In genomic region chr15:34640661-34641060, GRCh38 we compare ENCODE assay signal across 37 cellular contexts. TPM values are rescaled to one million over a fixed set of nuclear protein-coding genes. Genes with fewer than 3 reads are reported as not detected.
A peak's percentile ranks its signal among the peaks of the same experiment; 100 is the strongest.
DNase-seq lines count a peak whose midpoint lies in the region; ATAC-seq, FAIRE-seq and TF ChIP-seq lines count a peak whose summit lies in the region.
"Had no signal": no experiment of that assay in that cellular context is flagged by ENCODE, and none has a peak within 500 bp of the region (broad histone marks: within the 10 kb centered on the region; RNA-seq: fewer than 3 reads in every experiment).

No MANE protein-coding gene starts in this region.

- no peaks in the 10 kb centered on the region for H3K79me1 ChIP-seq in IMR-90 (ENCODE audit: low read depth in 1 of 2, low read length in 2 of 2)

- DNase-seq in IMR-90 = no peak
- DNase-seq in WTC11 (ENCODE audit: low spot score) = no peak
- DNase-seq in K562 (ENCODE audit: extremely low read depth in 1 of 4, low spot score in 3 of 4) = no peak
- DNase-seq in medulla oblongata (ENCODE audit: extremely low spot score) = no peak
- no peak for DNase-seq in cortex of kidney (lab: John Stamatoyannopoulos, UW)
- DNase-seq in activated CD4-positive, alpha-beta T cell treated with anti-CD3 and anti-CD28 coated beads for 36 hours = no peak
- DNase-seq in gastrocnemius medialis = no peak
- DNase-seq: 8988T; ACHN; AML-193; BE2C; C1 segment of cervical spinal cord; Caco-2; Calu3; CD4-positive, alpha-beta memory T cell; CD4-positive, alpha-beta T cell; CD4-positive, CD25-positive, alpha-beta regulatory T cell; CD8-positive, alpha-beta memory T cell; CD8-positive, alpha-beta T cell; COR-L47; DMS 273 treated with DMSO at 0.1 percent for 48 hours; DMS153; DMS53; DMS79; DMS79 treated with DMSO at 0.1 percent for 48 hours; DND-41; EL had no signal

- H3K14ac ChIP-seq in IMR-90 (replicated peaks; ENCODE audit: low read depth, low read length) = no peak overlapping the region

- H3K9ac ChIP-seq in IMR-90 (ENCODE audit: low read depth, low read length) = no peak overlapping the region
- peak overlapping the region in 1 of 2 experiments; percentile 16; a peak in 1 of 4 replicates for H3K9ac ChIP-seq in K562 (ENCODE audit: insufficient read depth in 1 of 2, low read depth in 2 of 2, low read length in 2 of 2)
- H3K9ac ChIP-seq: BLaER1; BLaER1 treated with 17β-estradiol and CSF1 and Interleukin-3, amounts not matched to agents 10 nM and 100 nM had no signal

- intact Hi-C loops in IMR-90 (cut with micrococcal nuclease) (no loop called here), K562 (cut with micrococcal nuclease) (no loop called here), gastrocnemius medialis (cut with DNase I; ENCODE audit: low total_unique reads) (no loop called here)
- intact Hi-C loops in activated CD4-positive, alpha-beta T cell treated with anti-CD3 and anti-CD28 coated beads for 36 hours (cut with DNase I, micrococcal nuclease) = no loop called here

- H3K4me1 ChIP-seq in HEK293 (ENCODE audit: control insufficient read depth, insufficient read depth, low read length) (no peaks in the 10 kb centered on the region), IMR-90 (ENCODE audit: control insufficient read depth, insufficient read depth, low read length) (no peaks in the 10 kb centered on the region; the same call in 1 of the 2 replicates), K562 (replicated peaks in 1 of 2; ENCODE audit: control insufficient read depth in 2 of 2, insufficient read depth in 2 of 2, low read length in 2 of 2) (peaks cover 0 to 21% of the 10 kb centered on the region in 2 experiments; a peak in 2 of 5 replicates), gastrocnemius medialis (no peaks in the 10 kb centered on the region)
- H3K4me1 ChIP-seq: A549, BE2C, BLaER1, Caco-2 had no signal

- H3K4ac ChIP-seq in IMR-90 (ENCODE audit: low read depth, low read length) = no peak overlapping the region

- BruUV-seq in IMR-90 (replicated peaks; lab: Mats Ljungman, UMichigan) (no TSS peak), K562 (replicated peaks; lab: Mats Ljungman, UMichigan) (no TSS peak)

- no peak overlapping the region for H2BK120ac ChIP-seq in IMR-90 (ENCODE audit: low read depth, low read length)

- H4K20me1 ChIP-seq in IMR-90 (ENCODE audit: insufficient read depth, low read length) = no peaks in the 10 kb centered on the region
- no peaks in the 10 kb centered on the region for H4K20me1 ChIP-seq in K562 (replicated peaks; ENCODE audit: control insufficient read depth, insufficient read depth, low read length)
- H4K20me1 ChIP-seq: BLaER1; BLaER1 treated with 17β-estradiol and CSF1 and Interleukin-3, amounts not matched to agents 10 nM and 100 nM had no signal

- H3K23ac ChIP-seq in IMR-90 (ENCODE audit: low read depth, low read length) = no peak overlapping the region

- H3K27me3 ChIP-seq in IMR-90 (ENCODE audit: control insufficient read depth, insufficient read depth, low read length) = no peaks in the 10 kb centered on the region
- no peaks in the 10 kb centered on the region for H3K27me3 ChIP-seq in K562 (ENCODE audit: control insufficient read depth in 2 of 2, insufficient read depth in 2 of 2, low read length in 2 of 2)
- no peaks in the 10 kb centered on the region for H3K27me3 ChIP-seq in gastrocnemius medialis
- H3K27me3 ChIP-seq: BE2C; BLaER1; BLaER1 treated with 17β-estradiol and CSF1 and Interleukin-3, amounts not matched to agents 10 nM and 100 nM had no signal

- no peak overlapping the region for H4K91ac ChIP-seq in IMR-90 (ENCODE audit: insufficient read depth, low read depth, low read length)

- TF ChIP-seq RAD21 in IMR-90 (IDR thresholded peaks at IDR 0.05; ENCODE audit: low read length) (no peak), K562 (CRISPR knock-in tag; conservative IDR thresholded peaks at IDR 0.05 in 1 of 2, IDR thresholded peaks at IDR 0.05 in 1 of 2) (no peak)

- dilution Hi-C loops in IMR-90 (cut with HindIII; ENCODE audit: low sequenced_read_pairs, unreplicated experiment) = no loop called here

- in situ Hi-C loops in IMR-90 (cut with MboI; ENCODE audit: low sequenced_read_pairs) = no loop called here
- in situ Hi-C loops in K562 (cut with MboI) = no loop called here
- in situ Hi-C loops in gastrocnemius medialis (cut with MboI; ENCODE audit: low sequenced_read_pairs in 4 of 4) = no loop called here

- H3K27me3 Mint-ChIP-seq in WTC11 (ENCODE audit: low read depth) = no peaks in the 10 kb centered on the region
- peaks cover 14% of the 10 kb centered on the region for H3K27me3 Mint-ChIP-seq in activated CD4-positive, alpha-beta T cell treated with anti-CD3 and anti-CD28 coated beads for 36 hours

- H3K9me3 Mint-ChIP-seq in WTC11 = peaks cover 13% of the 10 kb centered on the region
- H3K9me3 Mint-ChIP-seq in activated CD4-positive, alpha-beta T cell treated with anti-CD3 and anti-CD28 coated beads for 36 hours (ENCODE audit: low read depth) = peaks cover 2% of the 10 kb centered on the region
- H3K9me3 Mint-ChIP-seq: CD4-positive, alpha-beta T cell had no signal

- H3K27ac ChIP-seq in HEK293 (ENCODE audit: extremely low read depth, low read depth, low read length) = no peak overlapping the region
- no peak overlapping the region for H3K27ac ChIP-seq in IMR-90 (ENCODE audit: insufficient read depth, low read length)
- H3K27ac ChIP-seq in K562 (ENCODE audit: extremely low read depth, low read depth, low read length) = no peak overlapping the region
- H3K27ac ChIP-seq in gastrocnemius medialis = no peak overlapping the region
- H3K27ac ChIP-seq: 22Rv1; A549; BLaER1; BLaER1 treated with 17β-estradiol and CSF1 and Interleukin-3, amounts not matched to agents 10 nM and 100 nM; C4-2B had no signal

- H3K4me2 ChIP-seq in IMR-90 (ENCODE audit: low read depth, low read length) = no peak overlapping the region
- H3K4me2 ChIP-seq in K562 (ENCODE audit: insufficient read depth, low read length) = no peak overlapping the region
- H3K4me2 ChIP-seq: A549; BLaER1; BLaER1 treated with 17β-estradiol and CSF1 and Interleukin-3, amounts not matched to agents 10 nM and 100 nM had no signal

- peak overlapping the region; percentile 55; the same call in 1 of the 2 replicates for H2BK20ac ChIP-seq in IMR-90 (ENCODE audit: low read depth, low read length)

- H3K36me3 Mint-ChIP-seq in WTC11 = peaks cover 3% of the 10 kb centered on the region; the same call in 1 of the 2 replicates
- H3K36me3 Mint-ChIP-seq in activated CD4-positive, alpha-beta T cell treated with anti-CD3 and anti-CD28 coated beads for 36 hours (ENCODE audit: low read depth) = no peaks in the 10 kb centered on the region
- H3K36me3 Mint-ChIP-seq: CD14-positive monocyte; CD4-positive, alpha-beta memory T cell; CD4-positive, CD25-positive, alpha-beta regulatory T cell; CD8-positive, alpha-beta T cell had no signal

- ATAC-seq in IMR-90 (ENCODE audit: low read depth) = no peak
- ATAC-seq in WTC11 = no peak
- no peak for ATAC-seq in K562
- no peak for ATAC-seq in activated CD4-positive, alpha-beta T cell treated with anti-CD3 and anti-CD28 coated beads for 36 hours
- ATAC-seq in gastrocnemius medialis = no peak
- ATAC-seq: A549; CD8-positive, alpha-beta T cell had no signal

- CTCF ChIA-PET in HEK293 (lab: Yijun Ruan, JAX) (interaction anchor here (0.6 kb wide), 1 partner anchor 342 kb away, joined by 3 read pairs; no protein-coding TSS in a partner anchor), IMR-90 (lab: Yijun Ruan, JAX) (no interaction called here), WTC11 (lab: Charles Lee) (no interaction called here), K562 (lab: Yijun Ruan, JAX; ENCODE audit: low intra/inter-chr PET ratio) (no interaction called here)
- CTCF ChIA-PET in activated CD4-positive, alpha-beta T cell treated with anti-CD3 and anti-CD28 coated beads for 36 hours (lab: Charles Lee) = no interaction called here

- H3K4me1 Mint-ChIP-seq in WTC11 = no peaks in the 10 kb centered on the region
- peaks cover 2% of the 10 kb centered on the region for H3K4me1 Mint-ChIP-seq in activated CD4-positive, alpha-beta T cell treated with anti-CD3 and anti-CD28 coated beads for 36 hours
- H3K4me1 Mint-ChIP-seq: B cell; CD14-positive monocyte; CD4-positive, alpha-beta memory T cell; CD4-positive, CD25-positive, alpha-beta regulatory T cell; CD8-positive, alpha-beta memory T cell had no signal

- H2BK5ac ChIP-seq in IMR-90 (ENCODE audit: low read depth, low read length, poor library complexity, severe bottlenecking) = no peak overlapping the region

- no peak for TF ChIP-seq POLR2A in IMR-90 (IDR thresholded peaks at IDR 0.05; ENCODE audit: low read depth, low read length)
- no peak for TF ChIP-seq POLR2A in K562 (conservative IDR thresholded peaks at IDR 0.05)
- TF ChIP-seq POLR2A in gastrocnemius medialis (IDR thresholded peaks at IDR 0.05) = no peak

- no peaks in the 10 kb centered on the region for H3K9me3 ChIP-seq in HEK293 (ENCODE audit: control insufficient read depth, insufficient read depth, low read depth, low read length)
- no peaks in the 10 kb centered on the region for H3K9me3 ChIP-seq in IMR-90 (ENCODE audit: control insufficient read depth, insufficient read depth, low read length)
- peaks cover 10% of the 10 kb centered on the region; the same call in 1 of the 2 replicates for H3K9me3 ChIP-seq in K562 (replicated peaks; ENCODE audit: control insufficient read depth, insufficient read depth, low read depth, low read length)
- no peaks in the 10 kb centered on the region for H3K9me3 ChIP-seq in gastrocnemius medialis
- H3K9me3 ChIP-seq: BE2C; BLaER1; BLaER1 treated with 17β-estradiol and CSF1 and Interleukin-3, amounts not matched to agents 10 nM and 100 nM; Caco-2 had no signal

- no peak for TF ChIP-seq EP300 in K562 (IDR thresholded peaks at IDR 0.05; ENCODE audit: low read length)

- TF ChIP-seq CTCF in HEK293 (tag by site-specific recombination; IDR thresholded peaks at IDR 0.05) (no peak), IMR-90 (conservative IDR thresholded peaks at IDR 0.05; ENCODE audit: low read depth, low read length) (no peak), WTC11 (IDR thresholded peaks at IDR 0.05) (no peak), K562 (IDR thresholded peaks at IDR 0.05 in 2 of 3, conservative IDR thresholded peaks at IDR 0.05 in 1 of 3; ENCODE audit: insufficient read depth in 2 of 3, low read depth in 1 of 3, low read length in 3 of 3) (no peak), gastrocnemius medialis (IDR thresholded peaks at IDR 0.05 in 4 of 5, conservative IDR thresholded peaks at IDR 0.05 in 1 of 5) (no peak)

- no peak overlapping the region for H2AK9ac ChIP-seq in IMR-90 (replicated peaks; ENCODE audit: low read depth, low read length, poor library complexity)

- H2AFZ ChIP-seq in IMR-90 (replicated peaks; ENCODE audit: low read length, poor library complexity) (no peak overlapping the region), K562 (ENCODE audit: low read depth, low read length) (peak overlapping the region; percentile 67)

- no peak overlapping the region for H3K4me3 ChIP-seq in HEK293 (ENCODE audit: low read depth, low read length)
- no peak overlapping the region for H3K4me3 ChIP-seq in IMR-90 (ENCODE audit: insufficient read depth, low read depth, low read length)
- H3K4me3 ChIP-seq in K562 = no peak overlapping the region
- H3K4me3 ChIP-seq in gastrocnemius medialis = no peak overlapping the region
- H3K4me3 ChIP-seq: A549; BLaER1; BLaER1 treated with 17β-estradiol and CSF1 and Interleukin-3, amounts not matched to agents 10 nM and 100 nM had no signal

- peak overlapping the region; percentile 31; the same call in 1 of the 3 replicates for H2BK15ac ChIP-seq in IMR-90 (ENCODE audit: low read depth, low read length)

- H3K27ac Mint-ChIP-seq in WTC11 = no peak overlapping the region
- no peak overlapping the region for H3K27ac Mint-ChIP-seq in activated CD4-positive, alpha-beta T cell treated with anti-CD3 and anti-CD28 coated beads for 36 hours
- H3K27ac Mint-ChIP-seq: B cell; CD14-positive monocyte; CD4-positive, alpha-beta T cell; CD4-positive, CD25-positive, alpha-beta regulatory T cell; CD8-positive, alpha-beta memory T cell; CD8-positive, alpha-beta T cell had no signal

- H3K18ac ChIP-seq in IMR-90 (ENCODE audit: low read depth, low read length) = no peak overlapping the region

- FAIRE-seq in K562 (lab: Jason Lieb, UNC) = no peak
- FAIRE-seq: A204.1, D721Med had no signal

- peaks cover 7% of the 10 kb centered on the region for H3K79me2 ChIP-seq in K562 (ENCODE audit: control insufficient read depth, insufficient read depth, low read length)

- H2AK5ac ChIP-seq in IMR-90 (ENCODE audit: low read depth, low read length) = no peak overlapping the region

- H4K8ac ChIP-seq in IMR-90 (ENCODE audit: low read depth in 2 of 2, low read length in 2 of 2) = no peak overlapping the region

- no peak overlapping the region for H3K4me3 Mint-ChIP-seq in WTC11
- H3K4me3 Mint-ChIP-seq in activated CD4-positive, alpha-beta T cell treated with anti-CD3 and anti-CD28 coated beads for 36 hours = no peak overlapping the region
- H3K4me3 Mint-ChIP-seq: B cell; CD14-positive monocyte; CD4-positive, alpha-beta memory T cell; CD4-positive, alpha-beta T cell; CD4-positive, CD25-positive, alpha-beta regulatory T cell; CD8-positive, alpha-beta memory T cell; CD8-positive, alpha-beta T cell had no signal

- H3K56ac ChIP-seq in IMR-90 (ENCODE audit: extremely low read depth, insufficient read depth, low read length) = no peak overlapping the region

- no peaks in the 10 kb centered on the region for H3K36me3 ChIP-seq in HEK293 (ENCODE audit: control insufficient read depth in 2 of 2, insufficient read depth in 1 of 2, low read length in 2 of 2)
- H3K36me3 ChIP-seq in IMR-90 (ENCODE audit: control insufficient read depth, insufficient read depth, low read length) = no peaks in the 10 kb centered on the region
- no peaks in the 10 kb centered on the region for H3K36me3 ChIP-seq in K562 (ENCODE audit: control insufficient read depth, insufficient read depth, low read length)
- H3K36me3 ChIP-seq in gastrocnemius medialis = no peaks in the 10 kb centered on the region
- H3K36me3 ChIP-seq: BE2C; BLaER1; BLaER1 treated with 17β-estradiol and CSF1 and Interleukin-3, amounts not matched to agents 10 nM and 100 nM had no signal

- H4K5ac ChIP-seq in IMR-90 (ENCODE audit: low read depth, low read length) = no peak overlapping the region

- POLR2A ChIA-PET in HEK293 (lab: Yijun Ruan, JAX) = no interaction called here
- POLR2A ChIA-PET in IMR-90 (lab: Charles Lee; ENCODE audit: unreplicated experiment) = no interaction called here
- POLR2A ChIA-PET in WTC11 (lab: Charles Lee) = no interaction called here
- POLR2A ChIA-PET in K562 (lab: Yijun Ruan, JAX) = interaction anchor here (1.0 kb wide), 1 partner anchor 10 kb away, joined by 3 read pairs; no protein-coding TSS in a partner anchor
- POLR2A ChIA-PET in activated CD4-positive, alpha-beta T cell treated with anti-CD3 and anti-CD28 coated beads for 36 hours (lab: Charles Lee) = no interaction called here

- no peaks in the 10 kb centered on the region for H3K9me1 ChIP-seq in IMR-90 (ENCODE audit: insufficient read depth, low read length)
- no peaks in the 10 kb centered on the region for H3K9me1 ChIP-seq in K562 (ENCODE audit: control insufficient read depth, insufficient read depth, low read length)

RNA-seq across cellular contexts. Expression of gene GOLGA8B, which starts 57.2 kb away (rescaled TPM):
- total RNA-seq in IMR-90 (2012; rRNA removed) = 6.4 and 7.7 TPM in 2 replicates
- 27.1 and 31.6 TPM in 2 replicates for polyA plus RNA-seq in IMR-90 (2012; rRNA removed)
- polyA plus RNA-seq in IMR-90 (2012; cell fraction: cytosol; rRNA removed) = 2.9 and 3.4 TPM in 2 replicates
- polyA plus RNA-seq in IMR-90 (2012; cell fraction: nucleus; rRNA removed; ENCODE audit: low replicate concordance) = 293 and 552 TPM in 2 replicates
- 29.0 to 40.1 TPM (median 38.3 TPM) in 3 replicates for total RNA-seq in WTC11 (2021)
- total RNA-seq in K562 (2011; cell fraction: chromatin; rRNA removed; ENCODE audit: low replicate concordance) = 390 and 496 TPM in 2 replicates
- 104 and 126 TPM in 2 replicates for total RNA-seq in K562 (2011; cell fraction: nucleolus; rRNA removed)
- total RNA-seq in K562 (2011; cell fraction: nucleoplasm; rRNA removed) = 172 and 193 TPM in 2 replicates
- 42.7 and 54.1 TPM in 2 replicates for total RNA-seq in K562 (2014; rRNA removed)
- 45.5 and 53.2 TPM in 2 replicates for total RNA-seq in K562 (2014; rRNA removed; fragmentation: Illumina TruSeq; extraction: Trizol)
- 33.8 TPM in 2 replicates for total RNA-seq in K562 (2015; rRNA removed; fragmentation: Illumina TruSeq; extraction: Trizol)
- 65.3 and 79.5 TPM in 2 replicates for total RNA-seq in K562 (2021)
- polyA plus RNA-seq in K562 (2011; rRNA removed) = 120 and 133 TPM in 2 replicates
- 20.2 and 43.3 TPM in 2 replicates for polyA plus RNA-seq in K562 (2011; cell fraction: cytosol; rRNA removed)
- 403 and 445 TPM in 2 replicates for polyA plus RNA-seq in K562 (2011; cell fraction: nucleus; rRNA removed)
- 46.7 and 119 TPM in 2 replicates for polyA plus RNA-seq in K562 (2012)
- 63.1 and 84.4 TPM in 2 replicates for polyA plus RNA-seq in K562 (2014; fragmentation: Illumina TruSeq; extraction: Trizol)
- 10 to 100 TPM in 1 of 2 experiments, 1 to 10 TPM in 1; 7.9 to 10.2 TPM for polyA plus RNA-seq in K562 (2014; fragmentation: Nextera tagmentation; extraction: Ambion mirVana)
- polyA plus RNA-seq in K562 (2014; rRNA removed) = 166 and 236 TPM in 2 replicates
- polyA minus RNA-seq in K562 (2011; rRNA and poly(A)+ RNA removed) = 15.1 and 27.9 TPM in 2 replicates
- polyA minus RNA-seq in K562 (2011; cell fraction: cytosol; rRNA and poly(A)+ RNA removed) = 7.1 and 13.0 TPM in 2 replicates
- 54.5 and 77.9 TPM in 2 replicates for polyA minus RNA-seq in K562 (2011; cell fraction: nucleus; rRNA and poly(A)+ RNA removed)
- 10 to 100 TPM; 47.9 to 49.4 TPM for total RNA-seq in activated CD4-positive, alpha-beta T cell treated with anti-CD3 and anti-CD28 coated beads for 36 hours
- 10 to 100 TPM in 2 of 4 donors, 1 to 10 TPM in 2; 2.5 to 55.5 (median 22.9) TPM for total RNA-seq in gastrocnemius medialis

Comparison
In these comparisons a context has a peak if more than half of its experiments do, and no peak if none do; other contexts are left out.
1. Of the 44 proteins assayed by ChIP-seq in both K562 and HEK293: peak only in K562: none; only in HEK293: none; in both: ZNF121; in neither: 43.